In genomic region chr12:95215925-95216324, GRCh38 we compare ENCODE assay signal across 8 cellular contexts. TPM values are rescaled to one million over a fixed set of nuclear protein-coding genes. Genes with fewer than 3 reads are reported as not detected.
DNase-seq lines count a peak whose midpoint lies in the region; ATAC-seq lines count a peak whose summit lies in the region.

No MANE protein-coding gene starts in this region.

- peak; percentile 67 for DNase-seq in SIG-M5 treated with dmso at 0.1 percent for 504 hours (lab: John Stamatoyannopoulos, UW; ENCODE audit: unreplicated experiment)
- no peak for DNase-seq in SIG-M5 (lab: John Stamatoyannopoulos, UW)
- DNase-seq in NCI-H82 treated with DMSO at 0.1 percent for 48 hours (lab: John Stamatoyannopoulos, UW; ENCODE audit: unreplicated experiment) = peak; percentile 9
- DNase-seq in natural killer cell treated with Interleukin-12 subunit alpha and Interleukin-12 subunit beta and Interleukin-15 and Interleukin-18, amount 100 ng/mL, for 72 hours (ENCODE audit: low spot score) = no peak
- no peak for DNase-seq in GF-D8 (lab: John Stamatoyannopoulos, UW)
- no peak for DNase-seq in NCI-H2227 (lab: John Stamatoyannopoulos, UW; ENCODE audit: unreplicated experiment)

- H3K4me3 Mint-ChIP-seq in dendritic cell treated with granulocyte-macrophage colony-stimulating factor and Interleukin-4, amounts not matched to agents 40 ng/mL and 50 ng/mL, for 4 days = peak overlapping the region; percentile 87
- H3K4me3 Mint-ChIP-seq in natural killer cell treated with Interleukin-12 subunit alpha and Interleukin-12 subunit beta and Interleukin-15 and Interleukin-18, amount 100 ng/mL, for 72 hours = peak overlapping the region; percentile 95

- H3K9me3 Mint-ChIP-seq in dendritic cell treated with granulocyte-macrophage colony-stimulating factor and Interleukin-4, amounts not matched to agents 40 ng/mL and 50 ng/mL, for 4 days = no peaks in the 10 kb centered on the region
- H3K9me3 Mint-ChIP-seq in natural killer cell treated with Interleukin-12 subunit alpha and Interleukin-12 subunit beta and Interleukin-15 and Interleukin-18, amount 100 ng/mL, for 72 hours = no peaks in the 10 kb centered on the region

- H3K27ac Mint-ChIP-seq in dendritic cell treated with granulocyte-macrophage colony-stimulating factor and Interleukin-4, amounts not matched to agents 40 ng/mL and 50 ng/mL, for 4 days = peak overlapping the region; percentile 89
- peak overlapping the region in 1 of 2 donors; percentile 40 for H3K27ac Mint-ChIP-seq in natural killer cell treated with Interleukin-12 subunit alpha and Interleukin-12 subunit beta and Interleukin-15 and Interleukin-18, amount 100 ng/mL, for 72 hours

- peaks cover 40% of the 10 kb centered on the region for H3K4me1 Mint-ChIP-seq in dendritic cell treated with granulocyte-macrophage colony-stimulating factor and Interleukin-4, amounts not matched to agents 40 ng/mL and 50 ng/mL, for 4 days (ENCODE audit: low read depth)
- peaks cover 18 to 22% of the 10 kb centered on the region in 2 donors for H3K4me1 Mint-ChIP-seq in natural killer cell treated with Interleukin-12 subunit alpha and Interleukin-12 subunit beta and Interleukin-15 and Interleukin-18, amount 100 ng/mL, for 72 hours (ENCODE audit: low read depth in 2 of 2)

- no peak for ATAC-seq in natural killer cell treated with Interleukin-12 subunit alpha and Interleukin-12 subunit beta and Interleukin-15 and Interleukin-18, amount 100 ng/mL, for 72 hours
- no peak for ATAC-seq in HG02970 (IDR thresholded peaks at IDR 0.05; ENCODE audit: low FRiP score, unreplicated experiment)

- H3K27me3 Mint-ChIP-seq in dendritic cell treated with granulocyte-macrophage colony-stimulating factor and Interleukin-4, amounts not matched to agents 40 ng/mL and 50 ng/mL, for 4 days = no peaks in the 10 kb centered on the region
- H3K27me3 Mint-ChIP-seq in natural killer cell treated with Interleukin-12 subunit alpha and Interleukin-12 subunit beta and Interleukin-15 and Interleukin-18, amount 100 ng/mL, for 72 hours = peaks cover 3 to 15% of the 10 kb centered on the region in 2 donors

- intact Hi-C loops in dendritic cell treated with granulocyte-macrophage colony-stimulating factor and Interleukin-4, amounts not matched to agents 40 ng/mL and 50 ng/mL, for 4 days (cut with micrococcal nuclease) = loop anchor here (5.0 kb wide), 1 partner anchor 144 kb away; the partner anchor contains the start of gene NR2C1

- peaks cover 24% of the 10 kb centered on the region for H3K36me3 Mint-ChIP-seq in dendritic cell treated with granulocyte-macrophage colony-stimulating factor and Interleukin-4, amounts not matched to agents 40 ng/mL and 50 ng/mL, for 4 days (ENCODE audit: low read depth)
- no peaks in the 10 kb centered on the region for H3K36me3 Mint-ChIP-seq in natural killer cell treated with Interleukin-12 subunit alpha and Interleukin-12 subunit beta and Interleukin-15 and Interleukin-18, amount 100 ng/mL, for 72 hours

RNA-seq across cellular contexts. Expression of gene FGD6, which starts 1.3 kb away (rescaled TPM):
- total RNA-seq in natural killer cell treated with Interleukin-12 subunit alpha and Interleukin-12 subunit beta and Interleukin-15 and Interleukin-18, amount 100 ng/mL, for 72 hours = 1 to 10 TPM in 1 of 2 donors, under 1 TPM in 1; 0.62 to 2.0 TPM

RNA-seq across cellular contexts. Expression of gene VEZT, which starts 1.7 kb away (rescaled TPM):
- 10 to 100 TPM; 33.4 to 54.3 TPM for total RNA-seq in natural killer cell treated with Interleukin-12 subunit alpha and Interleukin-12 subunit beta and Interleukin-15 and Interleukin-18, amount 100 ng/mL, for 72 hours

Comparison
In these comparisons a context has a peak if more than half of its experiments do, and no peak if none do; other contexts are left out.
1. DNase-seq: peak in SIG-M5 treated with dmso at 0.1 percent for 504 hours (single experiment) and NCI-H82 treated with DMSO at 0.1 percent for 48 hours (single experiment); none in SIG-M5 (single experiment), natural killer cell treated with Interleukin-12 subunit alpha and Interleukin-12 subunit beta and Interleukin-15 and Interleukin-18, amount 100 ng/mL, for 72 hours (single experiment), GF-D8 (single experiment) and NCI-H2227 (single experiment).